ENCODE assay signal across 8 cellular contexts in the genomic region with DNA sequence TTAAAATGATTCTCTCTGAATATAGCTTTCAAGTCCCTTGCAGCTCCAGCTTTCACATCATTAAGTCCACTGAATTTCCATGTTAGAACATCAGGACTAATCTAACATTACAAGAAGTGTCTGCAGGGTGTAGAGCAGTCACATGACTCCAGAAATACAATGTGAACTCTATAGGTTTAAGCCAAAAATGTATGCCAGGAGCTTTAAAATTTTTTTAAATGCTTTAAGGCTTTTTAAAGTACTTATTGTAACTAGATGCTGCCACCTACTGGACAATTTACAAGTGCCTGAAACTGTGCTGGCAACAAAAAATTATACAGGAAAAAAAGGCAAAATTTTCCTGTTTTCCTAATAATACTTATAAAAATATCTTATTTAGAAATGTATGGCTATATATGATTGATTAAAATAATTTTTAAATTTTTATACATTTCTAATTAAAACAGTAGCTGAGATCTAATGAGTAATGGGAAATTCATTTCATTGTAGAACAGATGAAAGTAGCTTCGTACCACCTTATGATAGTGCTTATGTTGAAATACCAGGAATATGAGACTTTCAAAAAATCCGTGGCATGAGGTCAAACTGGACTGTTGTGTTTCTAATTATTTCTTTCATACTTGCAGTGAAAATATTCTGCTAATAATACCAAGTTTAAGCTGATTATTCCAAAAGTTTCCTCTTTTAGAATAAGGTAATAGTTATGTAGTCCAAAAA. TPM values are rescaled to one million over a fixed set of nuclear protein-coding genes. Genes with fewer than 3 reads are reported as not detected.
A peak's percentile ranks its signal among the peaks of the same experiment; 100 is the strongest.
DNase-seq lines count a peak whose midpoint lies in the region; ATAC-seq and TF ChIP-seq lines count a peak whose summit lies in the region.

No MANE protein-coding gene starts in this region.

- H3K4me1 ChIP-seq in tibial artery = no peaks in the 10 kb centered on the region

- no peaks in the 10 kb centered on the region for H3K4me1 Mint-ChIP-seq in activated CD8-positive, alpha-beta T cell treated with anti-CD3 and anti-CD28 coated beads for 36 hours (ENCODE audit: low read depth)

- CTCF ChIA-PET in AG04450 (lab: Charles Lee) = interaction anchor here (0.5 to 5.5 kb wide), 57 partner anchors 9 to 1067 kb away, joined by 3 to 143 read pairs (median 5); no protein-coding TSS in a partner anchor
- CTCF ChIA-PET in GM10248 (lab: Yijun Ruan, JAX) = interaction anchor here (0.8 to 4.8 kb wide), 51 partner anchors 9 to 1761 kb away, joined by 3 to 53 read pairs (median 4); a partner anchor contains a TSS
- CTCF ChIA-PET in activated CD8-positive, alpha-beta T cell treated with anti-CD3 and anti-CD28 coated beads for 36 hours (lab: Charles Lee) = interaction anchor here (0.6 to 6.7 kb wide), 78 partner anchors 9 to 1050 kb away, joined by 3 to 112 read pairs (median 4); a partner anchor contains a TSS

- H3K27me3 Mint-ChIP-seq in activated CD8-positive, alpha-beta T cell treated with anti-CD3 and anti-CD28 coated beads for 36 hours = no peaks in the 10 kb centered on the region

- POLR2A ChIA-PET in AG04450 (lab: Yijun Ruan, JAX) (interaction anchor here (0.9 to 1.6 kb wide), 6 partner anchors 155 to 176 kb away, joined by 3 to 6 read pairs (median 4); a partner anchor contains a TSS), GM10248 (lab: Yijun Ruan, JAX) (no interaction called here)
- POLR2A ChIA-PET in activated CD8-positive, alpha-beta T cell treated with anti-CD3 and anti-CD28 coated beads for 36 hours (lab: Charles Lee) = interaction anchor here (0.6 kb wide), 1 partner anchor 12 kb away, joined by 3 read pairs; no protein-coding TSS in a partner anchor

- no peaks in the 10 kb centered on the region for H3K9me3 Mint-ChIP-seq in activated CD8-positive, alpha-beta T cell treated with anti-CD3 and anti-CD28 coated beads for 36 hours

- no peak overlapping the region for H3K27ac Mint-ChIP-seq in activated CD8-positive, alpha-beta T cell treated with anti-CD3 and anti-CD28 coated beads for 36 hours

- H3K27me3 ChIP-seq in AG04450 (ENCODE audit: control insufficient read depth, insufficient read depth, low read length) (no peaks in the 10 kb centered on the region), tibial artery (no peaks in the 10 kb centered on the region)

- no peak overlapping the region for H3K27ac ChIP-seq in AG04450 (ENCODE audit: low read depth, low read length)
- H3K27ac ChIP-seq in tibial artery = no peak overlapping the region

- no peak overlapping the region for H3K4me3 ChIP-seq in AG04450 (ENCODE audit: low read depth, low read length)
- no peak overlapping the region for H3K4me3 ChIP-seq in tibial artery

- TF ChIP-seq CTCF in AG04450 (IDR thresholded peaks at IDR 0.05; ENCODE audit: low read depth, low read length) (peak; percentile 77), GM10248 (IDR thresholded peaks at IDR 0.05; ENCODE audit: control extremely low read depth, extremely low read depth, low read depth, missing control alignments) (peak; percentile 73), tibial artery (IDR thresholded peaks at IDR 0.05) (peak; percentile 71 to 83)
- TF ChIP-seq CTCF in activated CD8-positive, alpha-beta T cell treated with anti-CD3 and anti-CD28 coated beads for 36 hours (IDR thresholded peaks at IDR 0.05) = peak; percentile 90

- no peaks in the 10 kb centered on the region for H3K36me3 Mint-ChIP-seq in activated CD8-positive, alpha-beta T cell treated with anti-CD3 and anti-CD28 coated beads for 36 hours (ENCODE audit: low read depth)

- H3K4me3 Mint-ChIP-seq in activated CD8-positive, alpha-beta T cell treated with anti-CD3 and anti-CD28 coated beads for 36 hours = no peak overlapping the region

- DNase-seq in AG04450 (ENCODE audit: low read depth, low spot score) (peak; percentile 43), GM10248 (ENCODE audit: extremely low spot score) (no peak), NCI-H2171 (lab: John Stamatoyannopoulos, UW) (peak; percentile 76), iris pigment epithelial cell (ENCODE audit: low read depth) (peak; percentile 71), tibial artery (no peak), sciatic nerve (ENCODE audit: low spot score) (no peak)
- peak; percentile 38 for DNase-seq in activated CD8-positive, alpha-beta T cell treated with anti-CD3 and anti-CD28 coated beads for 36 hours
- no peak for DNase-seq in NK-92 treated with Interleukin-12 subunit alpha and Interleukin-12 subunit beta, amount 100 ng/mL, for 24 hours (lab: John Stamatoyannopoulos, UW)

- intact Hi-C loops in activated CD8-positive, alpha-beta T cell treated with anti-CD3 and anti-CD28 coated beads for 36 hours (cut with micrococcal nuclease) = loop anchor here (1.0 to 5.0 kb wide), 2 partner anchors 70 to 174 kb away; no protein-coding TSS in a partner anchor
- intact Hi-C loops in tibial artery (cut with DNase I; ENCODE audit: low total_unique reads) (loop anchor here (5.0 to 10.0 kb wide), 3 partner anchors 172 to 1050 kb away; a partner anchor contains a TSS), sciatic nerve (cut with DNase I) (loop anchor here (10.0 kb wide), 1 partner anchor 72 kb away; no protein-coding TSS in a partner anchor)

- H3K36me3 ChIP-seq in tibial artery = no peaks in the 10 kb centered on the region

- peak; percentile 37 for ATAC-seq in activated CD8-positive, alpha-beta T cell treated with anti-CD3 and anti-CD28 coated beads for 36 hours
- ATAC-seq in sciatic nerve = no peak

- no peaks in the 10 kb centered on the region for H3K9me3 ChIP-seq in AG04450 (ENCODE audit: control insufficient read depth, insufficient read depth, low read length)
- H3K9me3 ChIP-seq in tibial artery = peaks cover 0 to under 1% (median 0%) of the 10 kb centered on the region in 3 donors

RNA-seq across cellular contexts. Expression of a gene that starts 25.7 kb away (rescaled TPM):
- polyA plus RNA-seq in AG04450 (2011; rRNA removed) = 0.43 and 0.45 TPM in 2 replicates
- 0.23 and 0.26 TPM in 2 replicates for polyA minus RNA-seq in AG04450 (2011; rRNA and poly(A)+ RNA removed)
- total RNA-seq in activated CD8-positive, alpha-beta T cell treated with anti-CD3 and anti-CD28 coated beads for 36 hours = under 1 TPM; 0.36 to 0.43 TPM
- total RNA-seq in sciatic nerve = 0.85 TPM

Comparison
In these comparisons a context has a peak if more than half of its experiments do, and no peak if none do; other contexts are left out.
1. DNase-seq: peak in AG04450 (single experiment), NCI-H2171 (single experiment), activated CD8-positive, alpha-beta T cell treated with anti-CD3 and anti-CD28 coated beads for 36 hours (single experiment) and iris pigment epithelial cell (single experiment); none in GM10248 (single experiment), tibial artery (0 of 2), NK-92 treated with Interleukin-12 subunit alpha and Interleukin-12 subunit beta, amount 100 ng/mL, for 24 hours (single experiment) and sciatic nerve (single experiment).
2. Peak in every context shown above with its lines, with median percentiles within 50 percentile points of each other: CTCF ChIP-seq.